ENCODE assay signal across 1 cellular context in the genomic region with DNA sequence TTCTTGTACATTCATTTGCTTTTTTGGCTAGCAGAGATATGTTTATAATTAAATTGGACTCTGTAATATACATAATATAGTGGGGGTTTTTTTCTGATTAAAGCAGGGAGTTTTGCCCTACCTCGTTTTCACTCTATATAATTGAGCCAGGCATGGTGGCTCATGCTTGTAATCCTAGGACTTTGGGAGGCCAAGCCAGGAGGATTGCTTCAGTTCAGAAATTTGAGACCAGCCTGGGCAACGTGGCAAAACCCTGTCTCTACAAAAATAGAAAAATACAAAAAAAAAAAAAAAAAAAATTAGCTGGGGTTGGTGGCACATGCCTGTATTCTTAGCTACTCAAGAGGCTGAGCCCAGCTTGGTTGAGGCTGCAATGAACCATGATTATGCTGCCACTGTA.
TF ChIP-seq lines count a peak whose summit lies in the region.

No MANE protein-coding gene starts in this region.

TF ChIP-seq in GM23338, 12 proteins besides CTCF, POLR2A, EP300 and RAD21 (continued from another document):
- TF ChIP-seq ZNF462 (CRISPR knock-in tag; IDR thresholded peaks at IDR 0.05) (no peak), NANOG (IDR thresholded peaks at IDR 0.05; ENCODE audit: borderline replicate concordance) (no peak), CREB1 (CRISPR knock-in tag; IDR thresholded peaks at IDR 0.05; ENCODE audit: low read depth) (no peak), EZH2 (IDR thresholded peaks at IDR 0.05; ENCODE audit: low read depth, unreplicated experiment) (no peak), JUNB (IDR thresholded peaks at IDR 0.05; ENCODE audit: unreplicated experiment) (no peak), STAT1 (IDR thresholded peaks at IDR 0.05; ENCODE audit: unreplicated experiment) (no peak), POLR2AphosphoS5 (IDR thresholded peaks at IDR 0.05; ENCODE audit: low read depth) (no peak), ZNF331 (CRISPR knock-in tag; IDR thresholded peaks at IDR 0.05; ENCODE audit: low read depth) (no peak), REST (IDR thresholded peaks at IDR 0.05; ENCODE audit: unreplicated experiment) (no peak), ZNF114 (CRISPR knock-in tag; IDR thresholded peaks at IDR 0.05) (no peak)
- TF ChIP-seq, protein P1, sequence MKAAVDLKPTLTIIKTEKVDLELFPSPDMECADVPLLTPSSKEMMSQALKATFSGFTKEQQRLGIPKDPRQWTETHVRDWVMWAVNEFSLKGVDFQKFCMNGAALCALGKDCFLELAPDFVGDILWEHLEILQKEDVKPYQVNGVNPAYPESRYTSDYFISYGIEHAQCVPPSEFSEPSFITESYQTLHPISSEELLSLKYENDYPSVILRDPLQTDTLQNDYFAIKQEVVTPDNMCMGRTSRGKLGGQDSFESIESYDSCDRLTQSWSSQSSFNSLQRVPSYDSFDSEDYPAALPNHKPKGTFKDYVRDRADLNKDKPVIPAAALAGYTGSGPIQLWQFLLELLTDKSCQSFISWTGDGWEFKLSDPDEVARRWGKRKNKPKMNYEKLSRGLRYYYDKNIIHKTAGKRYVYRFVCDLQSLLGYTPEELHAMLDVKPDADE (IDR thresholded peaks at IDR 0.05): no peak
